1 cellular context compared by ENCODE assay signal in the genomic region with DNA sequence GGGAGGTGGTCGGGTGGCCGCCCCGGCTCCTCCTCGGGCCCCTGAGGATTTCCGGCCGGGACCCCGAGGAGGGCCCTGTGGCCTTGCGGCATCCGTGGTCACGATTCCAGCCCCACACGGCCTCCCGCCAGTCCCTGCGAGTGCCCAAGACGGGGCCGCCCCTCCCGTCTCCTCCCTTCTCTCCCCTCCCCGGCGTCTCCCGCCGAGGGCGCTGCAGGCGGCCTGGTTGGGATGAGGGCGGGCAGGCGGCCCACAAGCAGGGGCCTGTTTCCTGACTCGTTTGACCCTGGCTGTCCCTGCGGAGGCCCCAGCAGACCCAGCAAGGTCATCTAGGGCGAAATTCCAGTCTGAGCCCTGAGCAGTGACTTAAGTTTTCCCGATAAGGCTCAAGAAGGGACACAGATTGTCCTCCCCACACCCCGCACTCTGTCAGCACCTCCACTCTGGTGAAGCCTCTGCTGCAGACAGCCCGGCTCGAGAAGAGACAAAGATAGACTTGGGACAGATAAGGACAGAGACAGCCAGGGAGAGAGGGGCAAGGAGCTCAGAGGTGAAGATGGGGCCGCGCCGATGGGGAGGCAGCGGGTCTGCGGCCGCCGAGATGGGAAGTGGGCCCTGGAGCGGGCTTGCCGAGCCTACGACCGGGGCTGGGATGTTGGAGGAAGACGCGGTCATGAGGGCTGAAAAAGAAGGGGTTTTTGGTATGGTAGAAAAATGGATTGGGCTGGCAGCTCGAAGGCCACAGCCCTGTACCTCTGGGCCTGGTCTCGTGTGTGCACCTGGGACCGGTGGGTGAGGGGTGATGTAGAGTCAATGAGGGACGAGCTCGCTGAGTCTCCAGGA.
TF ChIP-seq lines count a peak whose summit lies in the region.

No MANE protein-coding gene starts in this region.

TF ChIP-seq in GM12878, 131 proteins besides CTCF, POLR2A, EP300 and RAD21 (continued from another document):
- TF ChIP-seq, protein P1, sequence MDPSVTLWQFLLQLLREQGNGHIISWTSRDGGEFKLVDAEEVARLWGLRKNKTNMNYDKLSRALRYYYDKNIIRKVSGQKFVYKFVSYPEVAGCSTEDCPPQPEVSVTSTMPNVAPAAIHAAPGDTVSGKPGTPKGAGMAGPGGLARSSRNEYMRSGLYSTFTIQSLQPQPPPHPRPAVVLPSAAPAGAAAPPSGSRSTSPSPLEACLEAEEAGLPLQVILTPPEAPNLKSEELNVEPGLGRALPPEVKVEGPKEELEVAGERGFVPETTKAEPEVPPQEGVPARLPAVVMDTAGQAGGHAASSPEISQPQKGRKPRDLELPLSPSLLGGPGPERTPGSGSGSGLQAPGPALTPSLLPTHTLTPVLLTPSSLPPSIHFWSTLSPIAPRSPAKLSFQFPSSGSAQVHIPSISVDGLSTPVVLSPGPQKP (IDR thresholded peaks at IDR 0.05; ENCODE audit: low read depth, low read length): no peak
- TF ChIP-seq CHD2 (IDR thresholded peaks at IDR 0.05; ENCODE audit: borderline replicate concordance, low read depth, low read length) (no peak), CBX5 (IDR thresholded peaks at IDR 0.05; ENCODE audit: low read depth) (no peak), BHLHE40 (IDR thresholded peaks at IDR 0.05; ENCODE audit: borderline replicate concordance in 1 of 2, low read depth in 2 of 2, low read length in 1 of 2) (peak in 1 of 2 experiments; percentile 36; a peak in 1 of 4 replicates), TCF7 (IDR thresholded peaks at IDR 0.05; ENCODE audit: borderline replicate concordance) (no peak), NFIC (IDR thresholded peaks at IDR 0.05; ENCODE audit: low read depth, low read length) (no peak), CBFB (IDR thresholded peaks at IDR 0.05; ENCODE audit: low read depth) (no peak), SREBF1 (IDR thresholded peaks at IDR 0.05; ENCODE audit: low read length) (no peak), ZNF207 (IDR thresholded peaks at IDR 0.05; ENCODE audit: borderline replicate concordance) (no peak), ZBTB33 (IDR thresholded peaks at IDR 0.05) (no peak), IKZF2 (IDR thresholded peaks at IDR 0.05) (peak in 1 of 2 experiments; percentile 41; a peak in 1 of 4 replicates), NBN (IDR thresholded peaks at IDR 0.05) (no peak), MTA3 (IDR thresholded peaks at IDR 0.05; ENCODE audit: borderline replicate concordance, low read length) (no peak), IRF4 (IDR thresholded peaks at IDR 0.05; ENCODE audit: low read depth, low read length) (no peak), SMAD5 (IDR thresholded peaks at IDR 0.05; ENCODE audit: low read depth) (no peak), MYB (IDR thresholded peaks at IDR 0.05; ENCODE audit: borderline replicate concordance, low read depth, low read length) (no peak), POLR2AphosphoS5 (IDR thresholded peaks at IDR 0.05; ENCODE audit: low read length) (no peak)
- TF ChIP-seq, protein P2, sequence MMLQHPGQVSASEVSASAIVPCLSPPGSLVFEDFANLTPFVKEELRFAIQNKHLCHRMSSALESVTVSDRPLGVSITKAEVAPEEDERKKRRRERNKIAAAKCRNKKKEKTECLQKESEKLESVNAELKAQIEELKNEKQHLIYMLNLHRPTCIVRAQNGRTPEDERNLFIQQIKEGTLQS (IDR thresholded peaks at IDR 0.05; ENCODE audit: borderline replicate concordance, extremely low read depth, low read depth, low read length): no peak
- TF ChIP-seq, protein P3, sequence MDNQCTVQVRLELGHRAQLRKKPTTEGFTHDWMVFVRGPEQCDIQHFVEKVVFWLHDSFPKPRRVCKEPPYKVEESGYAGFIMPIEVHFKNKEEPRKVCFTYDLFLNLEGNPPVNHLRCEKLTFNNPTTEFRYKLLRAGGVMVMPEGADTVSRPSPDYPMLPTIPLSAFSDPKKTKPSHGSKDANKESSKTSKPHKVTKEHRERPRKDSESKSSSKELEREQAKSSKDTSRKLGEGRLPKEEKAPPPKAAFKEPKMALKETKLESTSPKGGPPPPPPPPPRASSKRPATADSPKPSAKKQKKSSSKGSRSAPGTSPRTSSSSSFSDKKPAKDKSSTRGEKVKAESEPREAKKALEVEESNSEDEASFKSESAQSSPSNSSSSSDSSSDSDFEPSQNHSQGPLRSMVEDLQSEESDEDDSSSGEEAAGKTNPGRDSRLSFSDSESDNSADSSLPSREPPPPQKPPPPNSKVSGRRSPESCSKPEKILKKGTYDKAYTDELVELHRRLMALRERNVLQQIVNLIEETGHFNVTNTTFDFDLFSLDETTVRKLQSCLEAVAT (IDR thresholded peaks at IDR 0.05): peak; percentile 93
- TF ChIP-seq, protein P4, sequence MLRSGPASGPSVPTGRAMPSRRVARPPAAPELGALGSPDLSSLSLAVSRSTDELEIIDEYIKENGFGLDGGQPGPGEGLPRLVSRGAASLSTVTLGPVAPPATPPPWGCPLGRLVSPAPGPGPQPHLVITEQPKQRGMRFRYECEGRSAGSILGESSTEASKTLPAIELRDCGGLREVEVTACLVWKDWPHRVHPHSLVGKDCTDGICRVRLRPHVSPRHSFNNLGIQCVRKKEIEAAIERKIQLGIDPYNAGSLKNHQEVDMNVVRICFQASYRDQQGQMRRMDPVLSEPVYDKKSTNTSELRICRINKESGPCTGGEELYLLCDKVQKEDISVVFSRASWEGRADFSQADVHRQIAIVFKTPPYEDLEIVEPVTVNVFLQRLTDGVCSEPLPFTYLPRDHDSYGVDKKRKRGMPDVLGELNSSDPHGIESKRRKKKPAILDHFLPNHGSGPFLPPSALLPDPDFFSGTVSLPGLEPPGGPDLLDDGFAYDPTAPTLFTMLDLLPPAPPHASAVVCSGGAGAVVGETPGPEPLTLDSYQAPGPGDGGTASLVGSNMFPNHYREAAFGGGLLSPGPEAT (IDR thresholded peaks at IDR 0.05; ENCODE audit: low read depth): no peak
TF ChIP-seq in GM12878: peak in this region for 6.
